19 cellular contexts compared by ENCODE assay signal in genomic region chr10:18099420-18099819, GRCh38. TPM values are rescaled to one million over a fixed set of nuclear protein-coding genes. Genes with fewer than 3 reads are reported as not detected.
"Had no signal": no experiment of that assay in that cellular context is flagged by ENCODE, and none has a peak within 500 bp of the region (broad histone marks: within the 10 kb centered on the region; RNA-seq: fewer than 3 reads in every experiment).

No MANE protein-coding gene starts in this region.

- DNase-seq: cortex of kidney; effector memory CD4-positive, alpha-beta T cell; foreskin melanocyte; heart left ventricle; hippocampal formation; kidney glomerular epithelial cell; mucosa of descending colon; naive thymus-derived CD8-positive, alpha-beta T cell; posterior cingulate gyrus; stimulated activated CD4-positive, alpha-beta T cell treated with anti-CD3 and anti-CD28 coated beads, Interleukin-4, amount 100 ng/mL, for 1 hour; tibial artery; upper lobe of left lung had no signal

- H3K4me3 ChIP-seq: heart left ventricle, mucosa of descending colon, right atrium auricular region, tibial artery, upper lobe of left lung, vagina had no signal

- ATAC-seq: esophagus mucosa; heart left ventricle; mucosa of descending colon; naive thymus-derived CD8-positive, alpha-beta T cell; stimulated activated memory B cell treated with anti-CD40 and anti-IgM and Interleukin-4, amounts not matched to agents 10 μg/mL and 1 μg/mL and 100 μg/mL, for 72 hours had no signal

- H3K27me3 ChIP-seq: heart left ventricle, right atrium auricular region, tibial artery, upper lobe of left lung, vagina had no signal

- H3K36me3 ChIP-seq: heart left ventricle, neutrophil, right atrium auricular region, tibial artery, upper lobe of left lung, vagina had no signal

- H3K4me1 ChIP-seq: right atrium auricular region, tibial artery, upper lobe of left lung, vagina had no signal

- H3K27ac ChIP-seq: heart left ventricle, neutrophil, right atrium auricular region, tibial artery, upper lobe of left lung, vagina had no signal

- H3K9me3 ChIP-seq: heart left ventricle, mucosa of descending colon, neutrophil, right atrium auricular region, tibial artery, upper lobe of left lung, vagina had no signal

RNA-seq across cellular contexts. Expression of gene CACNB2, which starts 40.8 kb away (rescaled TPM):
- total RNA-seq: glomerular endothelial cell; lung microvascular endothelial cell; naive thymus-derived CD8-positive, alpha-beta T cell had no signal
